In the genomic region with DNA sequence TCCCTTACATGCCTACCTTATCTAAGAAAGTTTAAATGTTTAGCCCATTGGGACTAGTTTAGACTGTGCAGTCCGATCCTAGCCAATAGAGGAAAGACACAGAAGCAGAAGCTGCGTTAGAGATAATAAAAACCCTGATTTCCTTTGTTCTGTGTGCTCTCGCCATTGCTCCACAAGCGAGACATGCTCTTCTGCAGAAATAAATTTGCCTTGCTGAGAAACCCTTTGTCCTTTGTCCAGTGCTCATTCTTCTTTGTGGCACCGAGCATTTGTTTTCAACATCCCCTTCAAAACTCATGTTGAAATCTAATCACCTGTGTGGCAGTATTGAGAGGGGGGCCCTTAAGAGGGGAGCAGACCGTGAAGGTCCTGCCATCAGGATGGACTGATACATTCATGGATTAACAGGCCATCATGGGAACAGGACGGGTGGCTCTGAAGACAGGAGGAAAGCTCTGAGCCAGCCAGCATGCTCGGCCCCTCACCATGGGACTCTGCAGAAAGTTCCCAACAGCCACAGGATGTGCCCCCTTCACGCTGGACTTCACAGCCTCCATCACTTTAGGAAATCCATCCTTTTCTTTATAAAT, we compare ENCODE assay signal across 17 cellular contexts.
"Had no signal": no experiment of that assay in that cellular context is flagged by ENCODE, and none has a peak within 500 bp of the region (broad histone marks: within the 10 kb centered on the region; RNA-seq: fewer than 3 reads in every experiment).

No MANE protein-coding gene starts in this region.

- DNase-seq: effector memory CD4-positive, alpha-beta T cell; hippocampal formation; left colon; left ventricle myocardium superior; mesendoderm; naive B cell; small intestine; stimulated activated CD4-positive, alpha-beta T cell treated with anti-CD3 and anti-CD28 coated beads, Interleukin-2, amount 100 ng/mL, for 48 hours; stimulated activated naive CD4-positive, alpha-beta T cell treated with Interleukin-2 at 50 U/mL for 16 hours; thyroid gland had no signal

- H3K36me3 ChIP-seq: neutrophil, thyroid gland had no signal

- ATAC-seq: left colon, left ventricle myocardium superior had no signal

- FAIRE-seq: endometrium, small intestine, urothelium cell line had no signal

- H3K4me3 ChIP-seq: esophagus muscularis mucosa, lung, suprapubic skin, thyroid gland had no signal

- H3K9me3 ChIP-seq: thyroid gland had no signal

- H3K27me3 ChIP-seq: esophagus muscularis mucosa, neutrophil, suprapubic skin, thyroid gland had no signal

- H3K4me1 ChIP-seq: suprapubic skin, thyroid gland had no signal

- H3K27ac ChIP-seq: epithelial cell of prostate, esophagus muscularis mucosa, neutrophil, suprapubic skin, thyroid gland had no signal
